Comparison of ENCODE assay signal across 22 cellular contexts in the genomic region with DNA sequence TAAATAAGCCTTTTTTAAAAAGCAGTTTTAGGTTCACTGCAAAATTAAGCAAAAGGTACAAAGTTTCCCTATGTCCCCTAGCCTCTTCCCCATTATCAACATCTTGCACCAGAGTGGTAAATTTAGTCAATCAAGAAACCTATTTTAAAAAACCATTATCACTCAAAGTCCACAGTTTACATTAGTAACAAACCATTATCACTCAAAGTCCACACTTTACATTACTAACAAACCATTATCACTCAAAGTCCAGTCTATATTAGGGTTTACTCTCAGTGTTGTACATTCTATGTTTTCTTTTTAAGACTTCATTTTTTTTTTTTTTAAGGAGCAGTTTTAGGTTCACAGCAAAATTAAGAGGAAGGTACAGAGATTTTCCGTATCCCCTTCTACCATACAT.
DNase-seq lines count a peak whose midpoint lies in the region; ATAC-seq, FAIRE-seq and TF ChIP-seq lines count a peak whose summit lies in the region.
"Had no signal": no experiment of that assay in that cellular context is flagged by ENCODE, and none has a peak within 500 bp of the region (broad histone marks: within the 10 kb centered on the region; RNA-seq: fewer than 3 reads in every experiment).

No MANE protein-coding gene starts in this region.

- H3K9ac ChIP-seq in HepG2 (ENCODE audit: insufficient read depth, low read depth, low read length): no peak overlapping the region
- H3K9ac ChIP-seq: BLaER1 treated with 17β-estradiol and CSF1 and Interleukin-3, amounts not matched to agents 10 nM and 100 nM had no signal

- peaks cover 2% of the 10 kb centered on the region; the same call in 1 of the 2 replicates for H3K9me3 Mint-ChIP-seq in WTC11
- no peaks in the 10 kb centered on the region for H3K9me3 Mint-ChIP-seq in endothelial cell (ENCODE audit: unreplicated experiment)
- H3K9me3 Mint-ChIP-seq: CD14-positive monocyte; CD4-positive, alpha-beta T cell; CD8-positive, alpha-beta memory T cell had no signal

- H3K36me3 ChIP-seq in HepG2 (replicated peaks in 1 of 2; ENCODE audit: control insufficient read depth in 1 of 2, insufficient read depth in 2 of 2, low read length in 2 of 2) (peaks cover 0 to 8% of the 10 kb centered on the region in 2 experiments; a peak in 2 of 5 replicates), right lobe of liver (peaks cover 0 to 2% (median 0%) of the 10 kb centered on the region in 4 donors), small intestine (ENCODE audit: control insufficient read depth in 2 of 2, insufficient read depth in 2 of 2, low read length in 2 of 2) (no peaks in the 10 kb centered on the region)
- H3K36me3 ChIP-seq: BE2C had no signal

- in situ Hi-C loops in HepG2 (cut with HindIII; ENCODE audit: extremely low pct_ligation_motif_present, low pct_unique_long_range_greater_than_20kb): no loop called here

- H3K27me3 Mint-ChIP-seq in WTC11 (ENCODE audit: low read depth): no peaks in the 10 kb centered on the region
- H3K27me3 Mint-ChIP-seq in endothelial cell (ENCODE audit: unreplicated experiment): peaks cover 2% of the 10 kb centered on the region
- H3K27me3 Mint-ChIP-seq: CD4-positive, alpha-beta T cell; CD8-positive, alpha-beta memory T cell had no signal

- H3K36me3 Mint-ChIP-seq in WTC11 (peaks cover 6% of the 10 kb centered on the region), endothelial cell (ENCODE audit: low read depth, unreplicated experiment) (peaks cover 3% of the 10 kb centered on the region)

- intact Hi-C loops in HepG2 (cut with micrococcal nuclease; ENCODE audit: unreplicated experiment): loop anchor here (2.0 to 5.0 kb wide), 2 partner anchors 562 to 685 kb away; no protein-coding TSS in a partner anchor
- intact Hi-C loops in right lobe of liver (cut with DNase I): no loop called here
- intact Hi-C loops in right cardiac atrium (cut with DNase I): no loop called here
- intact Hi-C loops in left ventricle myocardium superior (cut with micrococcal nuclease): no loop called here

- CTCF ChIA-PET in HepG2 (lab: Yijun Ruan, JAX; ENCODE audit: low intra/inter-chr PET ratio, low total read pairs): no interaction called here
- CTCF ChIA-PET in WTC11 (lab: Charles Lee): no interaction called here

- FAIRE-seq in HepG2 (lab: Jason Lieb, UNC) (no peak), small intestine (lab: Jason Lieb, UNC) (no peak)
- FAIRE-seq: A549, GM12891, GM18507, H54 had no signal

- ATAC-seq in HepG2 (peak; percentile 54; the same call in 1 of the 3 replicates), right lobe of liver (no peak), WTC11 (no peak), right cardiac atrium (no peak), left ventricle myocardium superior (no peak)
- ATAC-seq: A549 had no signal

- H3K4me3 ChIP-seq in HepG2 (replicated peaks in 1 of 3; ENCODE audit: insufficient read depth in 1 of 3, low read depth in 2 of 3, low read length in 3 of 3): no peak overlapping the region
- H3K4me3 ChIP-seq in right lobe of liver: no peak overlapping the region
- no peak overlapping the region for H3K4me3 ChIP-seq in small intestine (ENCODE audit: low read depth in 1 of 2, low read length in 2 of 2)
- H3K4me3 ChIP-seq in right cardiac atrium (ENCODE audit: low read length): no peak overlapping the region
- H3K4me3 ChIP-seq: A549; BLaER1 treated with 17β-estradiol and CSF1 and Interleukin-3, amounts not matched to agents 10 nM and 100 nM had no signal

- 83% methylated on average over 1 of the region's 1 CpG for WGBS in HepG2 (ENCODE audit: low lambda C conversion rate)
- WGBS in right lobe of liver (ENCODE audit: insufficient coverage, low coverage, low lambda C conversion rate, missing lambda C conversion rate): 83% methylated on average over 1 of the region's 1 CpG
- WGBS in small intestine, 3 donors: 89 to 92% (median 92%) methylated on average over 1 of the region's 1 CpG
- 85% methylated on average over 1 of the region's 1 CpG for WGBS in right cardiac atrium

- H2AFZ ChIP-seq in HepG2 (ENCODE audit: low read length): no peak overlapping the region

- H3K4me3 Mint-ChIP-seq in WTC11: no peak overlapping the region
- H3K4me3 Mint-ChIP-seq in endothelial cell (ENCODE audit: unreplicated experiment): no peak overlapping the region
- H3K4me3 Mint-ChIP-seq: CD14-positive monocyte; CD4-positive, alpha-beta T cell; CD8-positive, alpha-beta memory T cell had no signal

- H3K79me2 ChIP-seq in HepG2 (ENCODE audit: insufficient read depth, low read length): no peaks in the 10 kb centered on the region

- peaks cover 4% of the 10 kb centered on the region; the same call in 1 of the 2 replicates for H4K20me1 ChIP-seq in HepG2 (ENCODE audit: insufficient read depth, low read length)
- H4K20me1 ChIP-seq: BLaER1 treated with 17β-estradiol and CSF1 and Interleukin-3, amounts not matched to agents 10 nM and 100 nM had no signal

- H3K27ac Mint-ChIP-seq in WTC11: peak overlapping the region; percentile 90; the same call in 1 of the 2 replicates
- H3K27ac Mint-ChIP-seq in endothelial cell (ENCODE audit: unreplicated experiment): peak overlapping the region; percentile 80
- H3K27ac Mint-ChIP-seq: CD4-positive, alpha-beta T cell had no signal

- POLR2A ChIA-PET in HepG2 (lab: Yijun Ruan, JAX): no interaction called here
- POLR2A ChIA-PET in WTC11 (lab: Charles Lee): no interaction called here

- H3K4me1 Mint-ChIP-seq in WTC11 (peaks cover 15% of the 10 kb centered on the region), endothelial cell (ENCODE audit: unreplicated experiment) (peaks cover 26% of the 10 kb centered on the region)

- TF ChIP-seq CTCF in HepG2 (CRISPR knock-in tag; IDR thresholded peaks at IDR 0.05) (no peak), right lobe of liver (IDR thresholded peaks at IDR 0.05) (no peak), WTC11 (IDR thresholded peaks at IDR 0.05) (no peak), endothelial cell (IDR thresholded peaks at IDR 0.05; ENCODE audit: unreplicated experiment) (no peak)

- H3K27ac ChIP-seq in HepG2 (ENCODE audit: extremely low read length, insufficient read depth, low read length) (no peak overlapping the region), right lobe of liver (no peak overlapping the region), small intestine (ENCODE audit: low read depth in 1 of 2, low read length in 1 of 2) (no peak overlapping the region), right cardiac atrium (ENCODE audit: low read length) (no peak overlapping the region)
- H3K27ac ChIP-seq: 22Rv1; A549; BLaER1 treated with 17β-estradiol and CSF1 and Interleukin-3, amounts not matched to agents 10 nM and 100 nM had no signal

- BruUV-seq in HepG2 (replicated peaks; lab: Mats Ljungman, UMichigan): no TSS peak

- H3K4me2 ChIP-seq in HepG2 (ENCODE audit: low read depth, low read length): no peak overlapping the region
- H3K4me2 ChIP-seq: A549; BLaER1 treated with 17β-estradiol and CSF1 and Interleukin-3, amounts not matched to agents 10 nM and 100 nM had no signal

- TF ChIP-seq EP300 in HepG2 (IDR thresholded peaks at IDR 0.05; ENCODE audit: low read depth in 2 of 2, low read length in 2 of 2): no peak
- no peak for TF ChIP-seq EP300 in HepG2 (CRISPR knock-in tag; IDR thresholded peaks at IDR 0.05; ENCODE audit: borderline replicate concordance)

- H3K9me3 ChIP-seq in HepG2 (ENCODE audit: low read length): no peaks in the 10 kb centered on the region
- no peaks in the 10 kb centered on the region for H3K9me3 ChIP-seq in right lobe of liver
- H3K9me3 ChIP-seq in small intestine (ENCODE audit: control insufficient read depth, low read depth): no peaks in the 10 kb centered on the region
- H3K9me3 ChIP-seq in right cardiac atrium (ENCODE audit: control insufficient read depth, low read length): no peaks in the 10 kb centered on the region
- H3K9me3 ChIP-seq: A549, BE2C had no signal

- H3K27me3 ChIP-seq in HepG2 (ENCODE audit: control insufficient read depth in 1 of 2, insufficient read depth in 2 of 2, low read length in 2 of 2) (no peaks in the 10 kb centered on the region), right lobe of liver (no peaks in the 10 kb centered on the region), small intestine (ENCODE audit: control insufficient read depth in 2 of 2, insufficient read depth in 2 of 2, low read length in 2 of 2) (no peaks in the 10 kb centered on the region), right cardiac atrium (ENCODE audit: control insufficient read depth, insufficient read depth) (no peaks in the 10 kb centered on the region)
- H3K27me3 ChIP-seq: BE2C; BLaER1 treated with 17β-estradiol and CSF1 and Interleukin-3, amounts not matched to agents 10 nM and 100 nM had no signal

- DNase-seq in HepG2 (ENCODE audit: low spot score) (peak; percentile 10), right lobe of liver (no peak), WTC11 (ENCODE audit: low spot score) (no peak), endothelial cell (ENCODE audit: low spot score) (no peak), small intestine (peak; percentile 53), right cardiac atrium (no peak), left ventricle myocardium superior (no peak)
- DNase-seq in stimulated activated CD4-positive, alpha-beta T cell treated with anti-CD3 and anti-CD28 coated beads, Interleukin-4, amount 100 ng/mL, for 4 hours: no peak
- DNase-seq: AML-193; BE2C; CD4-positive, alpha-beta T cell; CD8-positive, alpha-beta memory T cell; DMS79; GF-D8; GOT3 had no signal

- TF ChIP-seq RAD21 in HepG2 (CRISPR knock-in tag; IDR thresholded peaks at IDR 0.05): no peak

- no peak for TF ChIP-seq POLR2A in HepG2 (IDR thresholded peaks at IDR 0.05; ENCODE audit: insufficient read depth in 1 of 2, low read depth in 2 of 2, low read length in 2 of 2)
- TF ChIP-seq POLR2A in right lobe of liver (IDR thresholded peaks at IDR 0.05): no peak

- H3K4me1 ChIP-seq in HepG2 (ENCODE audit: insufficient read depth, low read length) (peaks cover 14% of the 10 kb centered on the region), right lobe of liver (no peaks in the 10 kb centered on the region), small intestine (ENCODE audit: control insufficient read depth in 2 of 2, insufficient read depth in 1 of 2, low read depth in 1 of 2, low read length in 1 of 2) (no peaks in the 10 kb centered on the region), right cardiac atrium (ENCODE audit: control insufficient read depth, insufficient read depth, low read length) (peaks cover 1% of the 10 kb centered on the region)
- H3K4me1 ChIP-seq: A549, BE2C had no signal

Comparison
In these comparisons a context has a peak if more than half of its experiments do, and no peak if none do; other contexts are left out.
1. DNase-seq: peak in HepG2 (single experiment) and small intestine (single experiment); none in right lobe of liver (0 of 3), WTC11 (single experiment), endothelial cell (single experiment), right cardiac atrium (0 of 3), left ventricle myocardium superior (single experiment) and stimulated activated CD4-positive, alpha-beta T cell treated with anti-CD3 and anti-CD28 coated beads, Interleukin-4, amount 100 ng/mL, for 4 hours (0 of 2).